27 cellular contexts compared by ENCODE assay signal in genomic region chr13:63691474-63691873, GRCh38.
"Had no signal": no experiment of that assay in that cellular context is flagged by ENCODE, and none has a peak within 500 bp of the region (broad histone marks: within the 10 kb centered on the region; RNA-seq: fewer than 3 reads in every experiment).

No MANE protein-coding gene starts in this region.

- H2AFZ ChIP-seq: parathyroid adenoma had no signal

- H3K36me3 ChIP-seq: neural progenitor cell, ovary, right lobe of liver, sigmoid colon, stomach, thoracic aorta, thyroid gland, tibial nerve, upper lobe of left lung, vagina had no signal

- H3K4me3 ChIP-seq: neural progenitor cell, ovary, psoas muscle, right lobe of liver, sigmoid colon, stomach, thoracic aorta, thyroid gland, tibial nerve, upper lobe of left lung, vagina had no signal

- H3K36me3 Mint-ChIP-seq: stimulated activated effector memory CD8-positive, alpha-beta T cell treated with anti-CD3 and anti-CD28 coated beads, Interleukin-12 subunit alpha, Interleukin-12 subunit beta, amount 100 ng/mL, for 72 hours; stimulated activated naive B cell treated with anti-CD40 and anti-IgM and Interleukin-4, amounts not matched to agents 10 μg/mL and 1 μg/mL and 100 μg/mL, for 72 hours had no signal

- H3K4me1 ChIP-seq: neural progenitor cell, parathyroid adenoma, psoas muscle, right lobe of liver, stomach, thyroid gland, tibial nerve, upper lobe of left lung, vagina had no signal

- H3K9ac ChIP-seq: neural progenitor cell, parathyroid adenoma had no signal

- H3K4me1 Mint-ChIP-seq: neural progenitor cell; stimulated activated effector memory CD8-positive, alpha-beta T cell treated with anti-CD3 and anti-CD28 coated beads, Interleukin-12 subunit alpha, Interleukin-12 subunit beta, amount 100 ng/mL, for 72 hours; stimulated activated naive B cell treated with anti-CD40 and anti-IgM and Interleukin-4, amounts not matched to agents 10 μg/mL and 1 μg/mL and 100 μg/mL, for 72 hours had no signal

- H3K27ac ChIP-seq: neural progenitor cell, ovary, parathyroid adenoma, psoas muscle, right lobe of liver, sigmoid colon, stomach, thoracic aorta, thyroid gland, tibial nerve, upper lobe of left lung, vagina had no signal

- DNase-seq: occipital lobe; ovary; posterior cingulate gyrus; psoas muscle; right cardiac atrium; right lobe of liver; sigmoid colon; small intestine; stimulated activated CD4-positive, alpha-beta T cell treated with anti-CD3 and anti-CD28 coated beads, Interleukin-15, amount 100 ng/mL, for 24 hours; stimulated activated CD4-positive, alpha-beta T cell treated with anti-CD3 and anti-CD28 coated beads, Interleukin-2, amount 100 ng/mL, for 24 hours; stimulated activated CD4-positive, alpha-beta T cell treated with anti-CD3 and anti-CD28 coated beads, Interleukin-2, amount 100 ng/mL, for 48 hours; stimulated activated CD4-positive, alpha-beta T cell treated with anti-CD3 and anti-CD28 coated beads, Interleukin-4, amount 100 ng/mL, for 24 hours; stimulated activated naive B cell treated with anti-CD40 and anti-IgM and Interleukin-4, amounts not matched to agents 10 μg/mL and 1 μg/mL and 100 μg/mL, for 72 hours; stimulated activated naive CD4-positive, alpha-beta T cell treated with Interleukin-2 at 50 U/mL for 16 hours; stomach; thyroid gland; trophoblast cell; upper lobe of left lung had no signal

- H3K4me3 Mint-ChIP-seq: nephron; neural progenitor cell; stimulated activated effector memory CD8-positive, alpha-beta T cell treated with anti-CD3 and anti-CD28 coated beads, Interleukin-12 subunit alpha, Interleukin-12 subunit beta, amount 100 ng/mL, for 72 hours; stimulated activated naive B cell treated with anti-CD40 and anti-IgM and Interleukin-4, amounts not matched to agents 10 μg/mL and 1 μg/mL and 100 μg/mL, for 72 hours; stimulated activated naive CD8-positive, alpha-beta T cell treated with anti-CD3 and anti-CD28 coated beads, Interleukin-15, Interleukin-2, amounts not matched to agents 100 ng/mL and 50 ng/mL, for 24 hours had no signal

- H3K27me3 Mint-ChIP-seq: progenitor cell of endocrine pancreas; stimulated activated naive B cell treated with anti-CD40 and anti-IgM and Interleukin-4, amounts not matched to agents 10 μg/mL and 1 μg/mL and 100 μg/mL, for 72 hours; stimulated activated naive CD8-positive, alpha-beta T cell treated with anti-CD3 and anti-CD28 coated beads, Interleukin-15, Interleukin-2, amounts not matched to agents 100 ng/mL and 50 ng/mL, for 24 hours had no signal

- H3K27ac Mint-ChIP-seq: nephron; neural progenitor cell; progenitor cell of endocrine pancreas; stimulated activated effector memory CD8-positive, alpha-beta T cell treated with anti-CD3 and anti-CD28 coated beads, Interleukin-12 subunit alpha, Interleukin-12 subunit beta, amount 100 ng/mL, for 72 hours; stimulated activated naive B cell treated with anti-CD40 and anti-IgM and Interleukin-4, amounts not matched to agents 10 μg/mL and 1 μg/mL and 100 μg/mL, for 72 hours; stimulated activated naive CD8-positive, alpha-beta T cell treated with anti-CD3 and anti-CD28 coated beads, Interleukin-15, Interleukin-2, amounts not matched to agents 100 ng/mL and 50 ng/mL, for 24 hours had no signal

- ATAC-seq: psoas muscle; right cardiac atrium; right lobe of liver; stimulated activated effector memory CD8-positive, alpha-beta T cell treated with anti-CD3 and anti-CD28 coated beads, Interleukin-12 subunit alpha, Interleukin-12 subunit beta, amount 100 ng/mL, for 72 hours; stimulated activated naive B cell treated with anti-CD40 and anti-IgM and Interleukin-4, amounts not matched to agents 10 μg/mL and 1 μg/mL and 100 μg/mL, for 72 hours had no signal

- H3K9me3 ChIP-seq: ovary, psoas muscle, right lobe of liver, thoracic aorta, thyroid gland, upper lobe of left lung, vagina had no signal

- H3K27me3 ChIP-seq: neural progenitor cell, ovary, right lobe of liver, sigmoid colon, stomach, thyroid gland, tibial nerve, upper lobe of left lung, vagina had no signal

- H3K4me2 ChIP-seq: neural progenitor cell had no signal

- H3K79me2 ChIP-seq: parathyroid adenoma had no signal
